Comparison of ENCODE assay signal across 9 cellular contexts in the genomic region with DNA sequence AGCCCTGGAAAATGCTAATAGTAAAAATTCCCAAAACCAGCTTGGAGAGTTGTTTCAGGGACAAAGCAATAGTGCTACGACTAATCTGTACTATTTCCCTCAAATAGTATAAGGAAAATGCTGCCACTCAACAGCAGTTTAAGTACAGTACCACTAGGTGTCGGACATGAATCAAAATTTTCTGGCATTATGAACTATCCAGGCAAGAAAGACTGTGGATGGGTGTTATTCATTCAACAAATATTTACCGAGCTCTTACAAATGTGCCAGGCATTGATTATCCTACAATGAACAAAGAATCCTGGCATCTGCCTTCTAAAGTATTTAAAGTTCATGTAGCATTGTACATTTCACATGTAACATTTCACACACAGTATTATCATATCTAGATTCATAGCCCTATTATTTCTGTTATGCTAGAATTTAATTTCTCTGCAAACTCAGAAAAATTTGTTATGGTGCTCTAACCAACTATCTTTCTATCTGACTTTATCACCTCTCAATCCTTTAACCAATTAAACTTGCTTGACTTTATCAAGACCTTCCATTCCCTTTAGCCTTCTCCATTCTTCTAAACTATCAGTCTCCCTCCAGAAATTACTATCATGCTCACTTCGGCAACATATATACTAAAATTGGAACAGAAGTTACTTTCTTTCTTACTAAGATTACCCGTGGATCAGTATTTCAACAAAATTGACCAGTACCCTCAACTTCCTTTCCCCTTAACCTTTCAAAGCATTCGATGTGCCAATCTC.
DNase-seq lines count a peak whose midpoint lies in the region; FAIRE-seq and TF ChIP-seq lines count a peak whose summit lies in the region.
"Had no signal": no experiment of that assay in that cellular context is flagged by ENCODE, and none has a peak within 500 bp of the region (broad histone marks: within the 10 kb centered on the region; RNA-seq: fewer than 3 reads in every experiment).

No MANE protein-coding gene starts in this region.

- H3K4me1 ChIP-seq in ACC112 (ENCODE audit: control insufficient read depth, insufficient read depth, low read length, unreplicated experiment): peaks cover 24% of the 10 kb centered on the region

- POLR2A ChIA-PET in RWPE1 (lab: Yijun Ruan, JAX; ENCODE audit: low non-redundant PET): no interaction called here

- peaks cover 35% of the 10 kb centered on the region for H3K79me2 ChIP-seq in ACC112 (ENCODE audit: control insufficient read depth, insufficient read depth, low read length, unreplicated experiment)

- H3K27me3 ChIP-seq in ACC112 (ENCODE audit: insufficient read depth, low read length): no peaks in the 10 kb centered on the region

- peak; percentile 95 for FAIRE-seq in endometrium (lab: Jason Lieb, UNC)

- no peak overlapping the region for H3K4me3 ChIP-seq in ACC112 (ENCODE audit: low read depth, low read length)
- no peak overlapping the region for H3K4me3 ChIP-seq in HFF-Myc (replicated peaks; ENCODE audit: low read depth, low read length)
- H3K4me3 ChIP-seq: skin epidermis had no signal

- H3K27ac ChIP-seq in ACC112 (ENCODE audit: low read depth, low read length): peak overlapping the region; percentile 55
- H3K27ac ChIP-seq in RWPE1: no peak overlapping the region

- TF ChIP-seq CTCF in GM12872 (IDR thresholded peaks at IDR 0.05; ENCODE audit: insufficient read depth, low read depth, low read length): peak; percentile 68
- peak; percentile 57 for TF ChIP-seq CTCF in HFF-Myc (IDR thresholded peaks at IDR 0.05; ENCODE audit: low read depth, low read length, missing control alignments)
- peak; percentile 84 for TF ChIP-seq CTCF in RWPE1 (conservative IDR thresholded peaks at IDR 0.05; ENCODE audit: low read depth)

- peaks cover 5% of the 10 kb centered on the region for H3K36me3 ChIP-seq in ACC112 (ENCODE audit: insufficient read depth, low read length)

- peak; percentile 66 for DNase-seq in HFF-Myc (ENCODE audit: extremely low read depth, low read depth)
- DNase-seq in M059J (ENCODE audit: low read depth): peak; percentile 69
- DNase-seq in RWPE1 (ENCODE audit: low spot score): peak; percentile 81
- peak; percentile 46 for DNase-seq in middle frontal gyrus (ENCODE audit: extremely low spot score, low spot score)
- DNase-seq in NK-92 (lab: John Stamatoyannopoulos, UW; ENCODE audit: unreplicated experiment): no peak

- CTCF ChIA-PET in RWPE1 (lab: Yijun Ruan, JAX): interaction anchor here (0.6 to 1.2 kb wide), 10 partner anchors 9 to 655 kb away, joined by 3 to 6 read pairs (median 3); no protein-coding TSS in a partner anchor

- H2AFZ ChIP-seq in ACC112 (ENCODE audit: low read length, unreplicated experiment): no peak overlapping the region
